ENCODE assay signal across 8 cellular contexts in the genomic region with DNA sequence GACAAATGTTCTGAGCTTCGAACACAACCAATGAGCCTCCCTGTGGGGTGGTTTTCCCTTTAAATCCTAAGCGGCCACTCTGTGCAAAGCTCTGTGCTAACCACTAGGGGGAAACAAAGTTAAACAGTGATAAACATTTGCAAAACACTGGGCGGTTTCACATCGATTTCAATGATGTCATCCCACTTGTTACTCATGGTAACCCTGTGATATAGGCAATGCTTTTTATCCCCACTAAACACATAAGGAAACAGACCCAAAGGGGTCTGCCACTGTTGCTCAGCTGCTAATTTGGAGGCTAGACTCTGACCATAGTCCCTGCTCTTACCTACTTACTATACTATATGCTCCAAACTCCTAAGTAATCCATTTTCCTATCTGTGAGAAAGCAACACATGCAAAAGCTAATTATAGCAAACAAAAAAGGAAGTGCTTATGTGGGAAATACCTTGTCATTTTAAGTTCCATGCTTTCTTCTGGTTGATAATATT. TPM values are rescaled to one million over a fixed set of nuclear protein-coding genes. Genes with fewer than 3 reads are reported as not detected.
DNase-seq lines count a peak whose midpoint lies in the region; ATAC-seq and TF ChIP-seq lines count a peak whose summit lies in the region.

No MANE protein-coding gene starts in this region.

- TF ChIP-seq CTCF in epithelial cell of esophagus (IDR thresholded peaks at IDR 0.05; ENCODE audit: insufficient read depth, low read depth, low read length, missing control alignments) (peak; percentile 85), thoracic aorta (IDR thresholded peaks at IDR 0.05) (peak; percentile 83)

- ATAC-seq in GM19395 (IDR thresholded peaks at IDR 0.05; ENCODE audit: unreplicated experiment) (peak; percentile 99), HG03432 (IDR thresholded peaks at IDR 0.05; ENCODE audit: unreplicated experiment) (peak; percentile 96), thoracic aorta (ENCODE audit: insufficient number of reproducible peaks, low FRiP score, low read depth) (no peak)

- peak; percentile 57 for DNase-seq in COR-L47 (lab: John Stamatoyannopoulos, UW)
- peak; percentile 76 for DNase-seq in NCI-H345 (lab: John Stamatoyannopoulos, UW)
- DNase-seq in activated CD4-positive, alpha-beta T cell treated with anti-CD3 and anti-CD28 coated beads for 4 hours: peak; percentile 9 to 38
- peak; percentile 89 for DNase-seq in epithelial cell of esophagus (ENCODE audit: low read depth)
- DNase-seq in middle frontal gyrus (ENCODE audit: extremely low spot score, low spot score): peak; percentile 58
- peak; percentile 35 for DNase-seq in thoracic aorta (ENCODE audit: low spot score)

- no peak overlapping the region for H3K27ac ChIP-seq in thoracic aorta

- H3K4me1 ChIP-seq in thoracic aorta (ENCODE audit: control insufficient read depth in 1 of 2, low read depth in 2 of 2): peaks cover 0 to 6% of the 10 kb centered on the region in 2 donors

- H3K36me3 ChIP-seq in thoracic aorta: peaks cover 4% of the 10 kb centered on the region

- no peaks in the 10 kb centered on the region for H3K9me3 ChIP-seq in thoracic aorta

- H3K27me3 ChIP-seq in thoracic aorta (replicated peaks; ENCODE audit: insufficient read depth): no peaks in the 10 kb centered on the region

- H3K4me3 ChIP-seq in epithelial cell of esophagus (ENCODE audit: low read length): no peak overlapping the region
- H3K4me3 ChIP-seq in thoracic aorta: no peak overlapping the region

RNA-seq across cellular contexts. Expression of a gene that starts 57.3 kb away (rescaled TPM):
- 10 to 100 TPM; 16.9 to 20.3 TPM for total RNA-seq in thoracic aorta

Comparison
In these comparisons a context has a peak if more than half of its experiments do, and no peak if none do; other contexts are left out.
1. DNase-seq: peak in every context shown above with its lines; median percentile 89 in epithelial cell of esophagus; 76 in NCI-H345; 58 in middle frontal gyrus; 57 in COR-L47; 35 in thoracic aorta; 24 in activated CD4-positive, alpha-beta T cell treated with anti-CD3 and anti-CD28 coated beads for 4 hours.